Comparison of ENCODE assay signal across 8 cellular contexts in genomic region chrX:107716816-107717700, GRCh38. TPM values are rescaled to one million over a fixed set of nuclear protein-coding genes. Genes with fewer than 3 reads are reported as not detected.
DNase-seq lines count a peak whose midpoint lies in the region; ATAC-seq and TF ChIP-seq lines count a peak whose summit lies in the region.

No MANE protein-coding gene starts in this region.

- TF ChIP-seq CTCF in omental fat pad (IDR thresholded peaks at IDR 0.05): no peak
- TF ChIP-seq CTCF in testis (IDR thresholded peaks at IDR 0.05): no peak

- H3K27ac ChIP-seq in CD4-positive, alpha-beta memory T cell (ENCODE audit: low read depth, low read length): peak overlapping the region; percentile 95
- peak overlapping the region; percentile 86 to 88 for H3K27ac ChIP-seq in testis

- ATAC-seq in GM19351 (IDR thresholded peaks at IDR 0.05; ENCODE audit: unreplicated experiment) (peak; percentile 75), HG03460 (IDR thresholded peaks at IDR 0.05; ENCODE audit: unreplicated experiment) (peak; percentile 81), omental fat pad (ENCODE audit: low FRiP score) (peak; percentile 26)

- H3K9me3 ChIP-seq in CD4-positive, alpha-beta memory T cell (ENCODE audit: control insufficient read depth in 1 of 2, low read length in 2 of 2): no peaks in the 10 kb centered on the region
- H3K9me3 ChIP-seq in testis: no peaks in the 10 kb centered on the region

- H3K27ac Mint-ChIP-seq in CD4-positive, alpha-beta memory T cell: peak overlapping the region; percentile 99 to 100 (median 100)
- peak overlapping the region; percentile 96 for H3K27ac Mint-ChIP-seq in activated naive CD4-positive, alpha-beta T cell treated with anti-CD3 and anti-CD28 coated beads, Interleukin-2, amount 10 ng/mL, durations not matched to agents 7 days and 5 days

- intact Hi-C loops in CD4-positive, alpha-beta memory T cell (cut with micrococcal nuclease): loop anchor here (1.0 to 5.0 kb wide), 4 partner anchors 25 to 110 kb away; partner anchors contain the start of genes MID2 and NCBP2L
- intact Hi-C loops in testis (cut with DNase I; ENCODE audit: low total_unique reads): loop anchor here (5.0 to 10.0 kb wide), 2 partner anchors 40 to 58 kb away; partner anchors contain the start of genes NCBP2L and TSC22D3

- H3K27me3 Mint-ChIP-seq in CD4-positive, alpha-beta memory T cell: no peaks in the 10 kb centered on the region
- peaks cover 12% of the 10 kb centered on the region for H3K27me3 Mint-ChIP-seq in activated naive CD4-positive, alpha-beta T cell treated with anti-CD3 and anti-CD28 coated beads, Interleukin-2, amount 10 ng/mL, durations not matched to agents 7 days and 5 days

- peaks cover 25 to 61% (median 48%) of the 10 kb centered on the region in 4 donors for H3K4me1 Mint-ChIP-seq in CD4-positive, alpha-beta memory T cell
- peaks cover 56% of the 10 kb centered on the region for H3K4me1 Mint-ChIP-seq in activated naive CD4-positive, alpha-beta T cell treated with anti-CD3 and anti-CD28 coated beads, Interleukin-2, amount 10 ng/mL, durations not matched to agents 7 days and 5 days

- DNase-seq in CD4-positive, alpha-beta memory T cell: peak; percentile 92 to 95 (median 95)
- peak; percentile 69 for DNase-seq in SK-MEL-5 (ENCODE audit: low read depth, low spot score)
- DNase-seq in activated naive CD4-positive, alpha-beta T cell treated with anti-CD3 and anti-CD28 coated beads, Interleukin-2, amount 10 ng/mL, durations not matched to agents 7 days and 5 days: peak; percentile 92
- peak; percentile 77 for DNase-seq in globus pallidus (ENCODE audit: low spot score)
- peak; percentile 75 for DNase-seq in omental fat pad (ENCODE audit: low spot score)
- peak; percentile 86 for DNase-seq in testis

- peak overlapping the region; percentile 88 to 97 (median 96) for H3K4me3 Mint-ChIP-seq in CD4-positive, alpha-beta memory T cell
- peak overlapping the region; percentile 92 for H3K4me3 Mint-ChIP-seq in activated naive CD4-positive, alpha-beta T cell treated with anti-CD3 and anti-CD28 coated beads, Interleukin-2, amount 10 ng/mL, durations not matched to agents 7 days and 5 days

- 13 to 16% methylated on average over 8 to 29 of the region's 29 CpGs for WGBS in testis, 2 donors

- H3K9me3 Mint-ChIP-seq in CD4-positive, alpha-beta memory T cell: peaks cover 0 to 31% (median 0%) of the 10 kb centered on the region in 8 donors
- no peaks in the 10 kb centered on the region for H3K9me3 Mint-ChIP-seq in activated naive CD4-positive, alpha-beta T cell treated with anti-CD3 and anti-CD28 coated beads, Interleukin-2, amount 10 ng/mL, durations not matched to agents 7 days and 5 days

- H3K36me3 ChIP-seq in CD4-positive, alpha-beta memory T cell (ENCODE audit: insufficient read depth, low read length): peaks cover 27% of the 10 kb centered on the region
- no peaks in the 10 kb centered on the region for H3K36me3 ChIP-seq in testis (ENCODE audit: low read depth, missing control alignments)

- in situ Hi-C loops in SK-MEL-5 (cut with HindIII; ENCODE audit: low pct_unique_long_range_greater_than_20kb, low sequenced_read_pairs): no loop called here

- H3K27me3 ChIP-seq in CD4-positive, alpha-beta memory T cell (ENCODE audit: insufficient read depth, low read length): no peaks in the 10 kb centered on the region
- no peaks in the 10 kb centered on the region for H3K27me3 ChIP-seq in testis

- H3K4me3 ChIP-seq in CD4-positive, alpha-beta memory T cell (ENCODE audit: low read length in 2 of 2): peak overlapping the region; percentile 61 to 92
- peak overlapping the region; percentile 66 to 82 for H3K4me3 ChIP-seq in testis

- H3K36me3 Mint-ChIP-seq in CD4-positive, alpha-beta memory T cell: peaks cover 28 to 39% of the 10 kb centered on the region in 2 donors
- H3K36me3 Mint-ChIP-seq in activated naive CD4-positive, alpha-beta T cell treated with anti-CD3 and anti-CD28 coated beads, Interleukin-2, amount 10 ng/mL, durations not matched to agents 7 days and 5 days: peaks cover 29% of the 10 kb centered on the region

- CTCF ChIA-PET in CD4-positive, alpha-beta memory T cell (lab: Charles Lee; ENCODE audit: partially characterized antibody): interaction anchor here (0.6 to 17.4 kb wide), 11 partner anchors 12 to 109 kb away, joined by 3 to 462 read pairs (median 12); partner anchors contain the start of genes MID2, NCBP2L and TSC22D3
- CTCF ChIA-PET in activated naive CD4-positive, alpha-beta T cell treated with anti-CD3 and anti-CD28 coated beads, Interleukin-2, amount 10 ng/mL, durations not matched to agents 7 days and 5 days (lab: Charles Lee): interaction anchor here (0.7 to 12.6 kb wide), 8 partner anchors 43 to 89 kb away, joined by 3 to 278 read pairs (median 5); partner anchors contain the start of genes NCBP2L, PRPS1 and TSC22D3

- POLR2A ChIA-PET in CD4-positive, alpha-beta memory T cell (lab: Charles Lee; ENCODE audit: partially characterized antibody): interaction anchor here (0.7 to 18.8 kb wide), 23 partner anchors 9 to 718 kb away, joined by 3 to 1740 read pairs (median 6); partner anchors contain the start of genes ATG4A, MID2, MORC4 and NCBP2L

- peaks cover 49% of the 10 kb centered on the region for H3K4me1 ChIP-seq in CD4-positive, alpha-beta memory T cell (ENCODE audit: insufficient read depth, low read length)
- H3K4me1 ChIP-seq in testis: peaks cover 4% of the 10 kb centered on the region

- TF ChIP-seq POLR2A in testis (IDR thresholded peaks at IDR 0.05): peak; percentile 77

RNA-seq across cellular contexts. Expression of gene TSC22D3, which starts 58.5 kb away (rescaled TPM):
- total RNA-seq in CD4-positive, alpha-beta memory T cell: 100 to 1,000 TPM; 195 to 202 TPM
- polyA plus RNA-seq in CD4-positive, alpha-beta memory T cell: 1,000 to 10,000 TPM in 1 of 2 donors, 100 to 1,000 TPM in 1; 760 to 1,424 TPM
- 23.1 and 24.9 TPM in 2 replicates for total RNA-seq in SK-MEL-5 (2014; rRNA removed; shearing (Covaris generic))
- polyA plus RNA-seq in SK-MEL-5 (2015; cell fraction: cytosol; rRNA removed): 35.3 and 40.7 TPM in 2 replicates
- polyA plus RNA-seq in SK-MEL-5 (2015; cell fraction: nucleus; rRNA removed): 55.4 and 85.0 TPM in 2 replicates
- total RNA-seq in omental fat pad (100 to 1,000 TPM; 316 to 869 (median 357) TPM), testis (100 to 1,000 TPM in 1 of 2 donors, 10 to 100 TPM in 1; 98.4 to 123 TPM)
- polyA plus RNA-seq in testis (ENCODE audit: insufficient read depth, low read depth, low replicate concordance): 65.5 TPM

Comparison
In these comparisons a context has a peak if more than half of its experiments do, and no peak if none do; other contexts are left out.
1. Peak in every context shown above with its lines: DNase-seq, ATAC-seq, H3K4me3 ChIP-seq and H3K27ac ChIP-seq.
2. ATAC-seq: peak in every context shown above with its lines; median percentile 81 in HG03460; 75 in GM19351; 26 in omental fat pad.